In genomic region chr7:84251183-84251845, GRCh38 we compare ENCODE assay signal across 11 cellular contexts. TPM values are rescaled to one million over a fixed set of nuclear protein-coding genes. Genes with fewer than 3 reads are reported as not detected.
DNase-seq lines count a peak whose midpoint lies in the region; ATAC-seq and TF ChIP-seq lines count a peak whose summit lies in the region.
"Had no signal": no experiment of that assay in that cellular context is flagged by ENCODE, and none has a peak within 500 bp of the region (broad histone marks: within the 10 kb centered on the region; RNA-seq: fewer than 3 reads in every experiment).

No MANE protein-coding gene starts in this region.

- no peak for ATAC-seq in activated T-helper 17 cell treated with anti-CD3 and anti-CD28 coated beads, Interleukin-2, amount 50 U/mL, for 72 hours (replicated peaks)
- ATAC-seq: K562; stimulated activated memory B cell treated with anti-CD40 and anti-IgM and Interleukin-4, amounts not matched to agents 10 μg/mL and 1 μg/mL and 100 μg/mL, for 72 hours had no signal

- no peaks in the 10 kb centered on the region for H3K36me3 ChIP-seq in HAP-1 (replicated peaks)

- no peaks in the 10 kb centered on the region for H3K27me3 Mint-ChIP-seq in activated T-helper 17 cell treated with anti-CD3 and anti-CD28 coated beads, Interleukin-2, amount 50 U/mL, for 72 hours
- H3K27me3 Mint-ChIP-seq: stimulated activated memory B cell treated with anti-CD40 and anti-IgM and Interleukin-4, amounts not matched to agents 10 μg/mL and 1 μg/mL and 100 μg/mL, for 72 hours had no signal

- no peaks in the 10 kb centered on the region for H3K4me1 ChIP-seq in HAP-1

- no peaks in the 10 kb centered on the region for H3K36me3 Mint-ChIP-seq in activated T-helper 17 cell treated with anti-CD3 and anti-CD28 coated beads, Interleukin-2, amount 50 U/mL, for 72 hours (ENCODE audit: low read depth)
- H3K36me3 Mint-ChIP-seq: stimulated activated memory B cell treated with anti-CD40 and anti-IgM and Interleukin-4, amounts not matched to agents 10 μg/mL and 1 μg/mL and 100 μg/mL, for 72 hours had no signal

- in situ Hi-C loops in HAP-1 (cut with MboI; ENCODE audit: low sequenced_read_pairs), result no loop called here

- H3K9me3 Mint-ChIP-seq in activated T-helper 17 cell treated with anti-CD3 and anti-CD28 coated beads, Interleukin-2, amount 50 U/mL, for 72 hours, result peaks cover 5% of the 10 kb centered on the region

- H3K4me3 ChIP-seq in choroid plexus epithelial cell (ENCODE audit: low read depth, low read length), result no peak overlapping the region
- no peak overlapping the region for H3K4me3 ChIP-seq in HAP-1
- H3K4me3 ChIP-seq: K562 had no signal

- H3K4me1 Mint-ChIP-seq in activated T-helper 17 cell treated with anti-CD3 and anti-CD28 coated beads, Interleukin-2, amount 50 U/mL, for 72 hours, result no peaks in the 10 kb centered on the region
- H3K4me1 Mint-ChIP-seq: stimulated activated memory B cell treated with anti-CD40 and anti-IgM and Interleukin-4, amounts not matched to agents 10 μg/mL and 1 μg/mL and 100 μg/mL, for 72 hours had no signal

- DNase-seq in ELR (ENCODE audit: low read depth), result peak; percentile 83
- DNase-seq in NOMO-1 treated with DMSO at 0.1 percent for 48 hours (lab: John Stamatoyannopoulos, UW; ENCODE audit: unreplicated experiment), result peak; percentile 87
- peak; percentile 77 for DNase-seq in choroid plexus epithelial cell (ENCODE audit: low read depth)
- peak; percentile 78 for DNase-seq in non-pigmented ciliary epithelial cell (ENCODE audit: low read depth)
- no peak for DNase-seq in stimulated activated naive CD4-positive, alpha-beta T cell treated with Interleukin-2 at 50 U/mL for 16 hours (lab: John Stamatoyannopoulos, UW)
- DNase-seq in HAP-1 (ENCODE audit: low spot score in 2 of 2), result no peak
- DNase-seq in DMS153 treated with DMSO at 0.1 percent for 48 hours (lab: John Stamatoyannopoulos, UW; ENCODE audit: unreplicated experiment), result no peak
- DNase-seq: SHP77 had no signal

- no peak overlapping the region for H3K4me3 Mint-ChIP-seq in activated T-helper 17 cell treated with anti-CD3 and anti-CD28 coated beads, Interleukin-2, amount 50 U/mL, for 72 hours
- H3K4me3 Mint-ChIP-seq: stimulated activated memory B cell treated with anti-CD40 and anti-IgM and Interleukin-4, amounts not matched to agents 10 μg/mL and 1 μg/mL and 100 μg/mL, for 72 hours had no signal

- no peaks in the 10 kb centered on the region for H3K9me3 ChIP-seq in HAP-1

- H3K27me3 ChIP-seq in HAP-1 (ENCODE audit: low read depth), result no peaks in the 10 kb centered on the region

- TF ChIP-seq CTCF in choroid plexus epithelial cell (conservative IDR thresholded peaks at IDR 0.05; ENCODE audit: low read depth, low read length), result no peak

- no peak overlapping the region for H3K27ac Mint-ChIP-seq in activated T-helper 17 cell treated with anti-CD3 and anti-CD28 coated beads, Interleukin-2, amount 50 U/mL, for 72 hours
- H3K27ac Mint-ChIP-seq: stimulated activated memory B cell treated with anti-CD40 and anti-IgM and Interleukin-4, amounts not matched to agents 10 μg/mL and 1 μg/mL and 100 μg/mL, for 72 hours had no signal

RNA-seq across cellular contexts. Expression of gene SEMA3A, which starts 56.7 kb away (rescaled TPM):
- under 1 TPM in 1 of 2 donors, not detected in 1; 0.13 TPM for total RNA-seq in activated T-helper 17 cell treated with anti-CD3 and anti-CD28 coated beads, Interleukin-2, amount 50 U/mL, for 72 hours

Comparison
In these comparisons a context has a peak if more than half of its experiments do, and no peak if none do; other contexts are left out.
1. DNase-seq: peak in ELR (single experiment), NOMO-1 treated with DMSO at 0.1 percent for 48 hours (single experiment), choroid plexus epithelial cell (single experiment) and non-pigmented ciliary epithelial cell (single experiment); none in stimulated activated naive CD4-positive, alpha-beta T cell treated with Interleukin-2 at 50 U/mL for 16 hours (single experiment), HAP-1 (0 of 2) and DMS153 treated with DMSO at 0.1 percent for 48 hours (single experiment).